In the genomic region with DNA sequence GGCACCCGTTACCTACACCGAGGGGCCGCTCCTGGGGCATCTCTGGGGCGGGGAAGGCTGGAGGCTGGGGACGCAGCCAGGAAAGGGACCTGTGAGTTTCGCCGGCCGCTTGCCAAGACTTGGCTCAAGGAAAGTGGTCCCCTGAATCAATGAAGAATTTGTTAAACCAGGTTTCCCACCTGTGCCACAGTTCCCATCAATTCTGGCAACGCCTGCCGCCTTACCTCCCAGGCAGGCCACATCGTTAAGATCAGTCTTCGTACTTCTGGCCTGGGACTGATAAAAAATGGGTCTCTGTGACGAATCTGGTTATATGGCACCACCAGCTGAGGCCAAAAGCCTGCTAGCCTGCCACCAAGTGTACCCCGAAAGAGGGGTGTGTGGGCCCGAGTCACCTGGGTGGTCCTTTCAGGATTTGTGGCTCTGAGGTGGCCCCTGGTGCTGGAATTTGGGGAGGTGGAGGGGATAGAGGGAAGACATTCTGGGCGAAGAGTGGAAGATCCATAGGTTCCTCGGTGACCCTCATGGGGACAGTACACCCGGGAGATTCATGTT, we compare ENCODE assay signal across 7 cellular contexts. TPM values are rescaled to one million over a fixed set of nuclear protein-coding genes. Genes with fewer than 3 reads are reported as not detected.
A peak's percentile ranks its signal among the peaks of the same experiment; 100 is the strongest.
DNase-seq lines count a peak whose midpoint lies in the region; ATAC-seq, FAIRE-seq and TF ChIP-seq lines count a peak whose summit lies in the region.

No MANE protein-coding gene starts in this region.

- peaks cover 2% of the 10 kb centered on the region for H3K36me3 Mint-ChIP-seq in IgD-negative memory B cell
- no peaks in the 10 kb centered on the region for H3K36me3 Mint-ChIP-seq in activated naive CD8-positive, alpha-beta T cell treated with anti-CD3 and anti-CD28 coated beads, Interleukin-2, amount 10 ng/mL, durations not matched to agents 7 days and 5 days

- H3K9me3 Mint-ChIP-seq in IgD-negative memory B cell: peaks cover 0 to 2% (median 0%) of the 10 kb centered on the region in 3 donors
- no peaks in the 10 kb centered on the region for H3K9me3 Mint-ChIP-seq in activated naive CD8-positive, alpha-beta T cell treated with anti-CD3 and anti-CD28 coated beads, Interleukin-2, amount 10 ng/mL, durations not matched to agents 7 days and 5 days

- intact Hi-C loops in kidney (cut with DNase I): no loop called here

- DNase-seq in activated naive CD8-positive, alpha-beta T cell treated with anti-CD3 and anti-CD28 coated beads, Interleukin-2, amount 10 ng/mL, durations not matched to agents 7 days and 5 days: no peak
- no peak for DNase-seq in kidney
- no peak for DNase-seq in stimulated activated CD4-positive, alpha-beta T cell treated with anti-CD3 and anti-CD28 coated beads, Interleukin-4, amount 100 ng/mL, for 4 hours
- no peak for DNase-seq in HK-2 (ENCODE audit: unreplicated experiment)

- FAIRE-seq in kidney (lab: Jason Lieb, UNC): no peak

- H3K9ac ChIP-seq in kidney (ENCODE audit: low read length in 2 of 2): peak overlapping the region in 1 of 2 donors; percentile 62
- no peak overlapping the region for H3K9ac ChIP-seq in stomach smooth muscle (ENCODE audit: low read length in 2 of 2)

- peak overlapping the region; percentile 49 to 86 for H3K4me3 ChIP-seq in kidney (ENCODE audit: low read length in 2 of 2)
- H3K4me3 ChIP-seq in stomach smooth muscle (ENCODE audit: low read length in 2 of 2): peak overlapping the region; percentile 50 to 72

- POLR2A ChIA-PET in activated naive CD8-positive, alpha-beta T cell treated with anti-CD3 and anti-CD28 coated beads, Interleukin-2, amount 10 ng/mL, durations not matched to agents 7 days and 5 days (lab: Charles Lee): no interaction called here

- H3K4me1 Mint-ChIP-seq in IgD-negative memory B cell: peaks cover 8 to 12% (median 9%) of the 10 kb centered on the region in 3 donors
- peaks cover 23% of the 10 kb centered on the region for H3K4me1 Mint-ChIP-seq in activated naive CD8-positive, alpha-beta T cell treated with anti-CD3 and anti-CD28 coated beads, Interleukin-2, amount 10 ng/mL, durations not matched to agents 7 days and 5 days

- peaks cover 30% of the 10 kb centered on the region for H3K27me3 Mint-ChIP-seq in IgD-negative memory B cell
- H3K27me3 Mint-ChIP-seq in activated naive CD8-positive, alpha-beta T cell treated with anti-CD3 and anti-CD28 coated beads, Interleukin-2, amount 10 ng/mL, durations not matched to agents 7 days and 5 days: peaks cover 55% of the 10 kb centered on the region

- no peak for ATAC-seq in activated naive CD8-positive, alpha-beta T cell treated with anti-CD3 and anti-CD28 coated beads, Interleukin-2, amount 10 ng/mL, durations not matched to agents 7 days and 5 days (ENCODE audit: low read depth)
- no peak for ATAC-seq in GM19395 (IDR thresholded peaks at IDR 0.05; ENCODE audit: unreplicated experiment)

- H3K9me3 ChIP-seq in kidney (ENCODE audit: control insufficient read depth in 1 of 2, low read length in 2 of 2) (no peaks in the 10 kb centered on the region), stomach smooth muscle (ENCODE audit: control insufficient read depth in 2 of 2, low read length in 2 of 2) (no peaks in the 10 kb centered on the region)

- H3K36me3 ChIP-seq in kidney (ENCODE audit: control insufficient read depth in 1 of 2, insufficient read depth in 2 of 2, low read length in 2 of 2) (no peaks in the 10 kb centered on the region), stomach smooth muscle (ENCODE audit: control insufficient read depth in 2 of 2, insufficient read depth in 2 of 2, low read length in 2 of 2) (no peaks in the 10 kb centered on the region)

- no peak for TF ChIP-seq CTCF in kidney (IDR thresholded peaks at IDR 0.05; ENCODE audit: borderline replicate concordance, extremely low read depth, insufficient read depth)

- peak overlapping the region; percentile 54 to 72 (median 68) for H3K4me3 Mint-ChIP-seq in IgD-negative memory B cell
- peak overlapping the region; percentile 80 for H3K4me3 Mint-ChIP-seq in activated naive CD8-positive, alpha-beta T cell treated with anti-CD3 and anti-CD28 coated beads, Interleukin-2, amount 10 ng/mL, durations not matched to agents 7 days and 5 days

- H3K4me1 ChIP-seq in kidney (ENCODE audit: control insufficient read depth in 1 of 2, insufficient read depth in 1 of 2, low read depth in 1 of 2, low read length in 2 of 2) (peaks cover 5 to 6% of the 10 kb centered on the region in 2 donors), stomach smooth muscle (ENCODE audit: control insufficient read depth, insufficient read depth, low read length) (peaks cover 9% of the 10 kb centered on the region)

- H3K27ac ChIP-seq in kidney (ENCODE audit: low read depth in 2 of 2, low read length in 2 of 2) (peak overlapping the region; percentile 20 to 81), stomach smooth muscle (ENCODE audit: low read length) (no peak overlapping the region)

- no peak overlapping the region for H3K27ac Mint-ChIP-seq in IgD-negative memory B cell
- H3K27ac Mint-ChIP-seq in activated naive CD8-positive, alpha-beta T cell treated with anti-CD3 and anti-CD28 coated beads, Interleukin-2, amount 10 ng/mL, durations not matched to agents 7 days and 5 days: no peak overlapping the region

- H3K27me3 ChIP-seq in stomach smooth muscle (ENCODE audit: control insufficient read depth in 1 of 2, insufficient read depth in 2 of 2, low read length in 2 of 2): peaks cover 41 to 51% of the 10 kb centered on the region in 2 donors

RNA-seq across cellular contexts. Expression of gene TGFA, which starts 0.8 kb away (rescaled TPM):
- 0.06 TPM for polyA plus RNA-seq in IgD-negative memory B cell
- total RNA-seq in activated naive CD8-positive, alpha-beta T cell treated with anti-CD3 and anti-CD28 coated beads, Interleukin-2, amount 10 ng/mL, durations not matched to agents 7 days and 5 days: 1 to 10 TPM in 1 of 2 experiments, under 1 TPM in 1; 0.86 to 1.0 TPM
- 30.8 TPM for total RNA-seq in kidney
- 8.3 TPM for polyA plus RNA-seq in kidney (ENCODE audit: insufficient read depth, low read depth, low replicate concordance)

Comparison
In these comparisons a context has a peak if more than half of its experiments do, and no peak if none do; other contexts are left out.
1. RNA of gene TGFA, which starts 0.8 kb away (total RNA-seq): 30.8 TPM in kidney (single experiment); 0.86 to 1.0 TPM in activated naive CD8-positive, alpha-beta T cell treated with anti-CD3 and anti-CD28 coated beads, Interleukin-2, amount 10 ng/mL, durations not matched to agents 7 days and 5 days; every median in the first group is over 10 times any median in the second.